27 cellular contexts compared by ENCODE assay signal in genomic region chr12:42945927-42946326, GRCh38.
"Had no signal": no experiment of that assay in that cellular context is flagged by ENCODE, and none has a peak within 500 bp of the region (broad histone marks: within the 10 kb centered on the region; RNA-seq: fewer than 3 reads in every experiment).

No MANE protein-coding gene starts in this region.

- H3K27ac Mint-ChIP-seq: activated CD8-positive, alpha-beta T cell treated with anti-CD3 and anti-CD28 coated beads, Interleukin-2, amount 10 ng/mL, durations not matched to agents 7 days and 5 days; activated naive CD4-positive, alpha-beta T cell treated with anti-CD3 and anti-CD28 coated beads, Interleukin-2, amount 50 U/mL, for 24 hours; activated T-cell treated with anti-CD3 and anti-CD28 coated beads, Interleukin-2, amount 50 U/mL, for 24 hours; activated T-helper 1 cell treated with anti-CD3 and anti-CD28 coated beads, Interleukin-12 subunit alpha, Interleukin-12 subunit beta, Interleukin-2, Interleukin-4 antibody, amounts not matched to agents 30 ng/mL and 10 ng/mL and 1 ng/mL, durations not matched to agents 14 hours and 24 hours and 36 hours; T-helper 1 cell treated with Interleukin-12 subunit alpha and Interleukin-12 subunit beta and Interleukin-4 antibody, amounts not matched to agents 30 μg/mL and 1 μg/mL, for 36 hours; WTC11 had no signal

- H3K36me3 Mint-ChIP-seq: activated naive CD4-positive, alpha-beta T cell treated with anti-CD3 and anti-CD28 coated beads, Interleukin-2, amount 50 U/mL, for 24 hours had no signal

- ATAC-seq: activated CD8-positive, alpha-beta T cell treated with anti-CD3 and anti-CD28 coated beads, Interleukin-2, amount 10 ng/mL, durations not matched to agents 7 days and 5 days; SK-N-SH treated with all-trans-retinoic acid at 6 μM for 48 hours; WTC11 had no signal

- H3K4me1 ChIP-seq: SJSA1 had no signal

- H3K4me3 ChIP-seq: MG63, SJSA1 had no signal

- DNase-seq: activated CD4-positive, alpha-beta T cell treated with anti-CD3 and anti-CD28 coated beads for 48 hours; activated CD4-positive, alpha-beta T cell treated with anti-CD3 and anti-CD28 coated beads, Interleukin-2, amount 50 U/mL, for 4 hours; activated CD4-positive, CD25-positive, alpha-beta regulatory T cell treated with anti-CD3 and anti-CD28 coated beads, Interleukin-2, amount 50 U/mL, for 72 hours; activated CD8-positive, alpha-beta T cell treated with anti-CD3 and anti-CD28 coated beads, Interleukin-2, amount 10 ng/mL, durations not matched to agents 7 days and 5 days; activated effector memory CD4-positive, alpha-beta T cell treated with Interleukin-2 at 50 U/mL for 16 hours; activated naive CD4-positive, alpha-beta T cell; activated T-cell treated with anti-CD3 and anti-CD28 coated beads, Interleukin-2, amount 50 U/mL, for 24 hours; aorta; MG63; MV-4-11; NCI-H1092 treated with DMSO at 0.1 percent for 48 hours; NCI-H1436; NCI-H187; NCI-H2081; NCI-H510A treated with DMSO at 0.1 percent for 48 hours; NCI-H69; NK-92 treated with Interleukin-12 subunit alpha and Interleukin-12 subunit beta, amount 100 ng/mL, for 24 hours; Right ventricle myocardium superior; RPMI8226; SW 1271 had no signal

- H3K9me3 ChIP-seq: SJSA1 had no signal

- H3K27me3 Mint-ChIP-seq: activated naive CD4-positive, alpha-beta T cell treated with anti-CD3 and anti-CD28 coated beads, Interleukin-2, amount 50 U/mL, for 24 hours; activated T-cell treated with anti-CD3 and anti-CD28 coated beads, Interleukin-2, amount 50 U/mL, for 24 hours; central memory CD8-positive, alpha-beta T cell had no signal

- H3K4me1 Mint-ChIP-seq: activated naive CD4-positive, alpha-beta T cell treated with anti-CD3 and anti-CD28 coated beads, Interleukin-2, amount 50 U/mL, for 24 hours; central memory CD8-positive, alpha-beta T cell; WTC11 had no signal

- H3K27me3 ChIP-seq: MG63, SJSA1 had no signal

- H3K4me3 Mint-ChIP-seq: activated CD8-positive, alpha-beta T cell treated with anti-CD3 and anti-CD28 coated beads, Interleukin-2, amount 10 ng/mL, durations not matched to agents 7 days and 5 days; activated naive CD4-positive, alpha-beta T cell treated with anti-CD3 and anti-CD28 coated beads, Interleukin-2, amount 50 U/mL, for 24 hours; activated T-cell treated with anti-CD3 and anti-CD28 coated beads, Interleukin-2, amount 50 U/mL, for 24 hours; activated T-helper 1 cell treated with anti-CD3 and anti-CD28 coated beads, Interleukin-12 subunit alpha, Interleukin-12 subunit beta, Interleukin-2, Interleukin-4 antibody, amounts not matched to agents 30 ng/mL and 10 ng/mL and 1 ng/mL, durations not matched to agents 14 hours and 24 hours and 36 hours; central memory CD8-positive, alpha-beta T cell; T-helper 1 cell treated with Interleukin-12 subunit alpha and Interleukin-12 subunit beta and Interleukin-4 antibody, amounts not matched to agents 30 μg/mL and 1 μg/mL, for 36 hours; WTC11 had no signal

- H3K27ac ChIP-seq: SJSA1 had no signal

- H3K36me3 ChIP-seq: MG63, SJSA1 had no signal
